In the genomic region with DNA sequence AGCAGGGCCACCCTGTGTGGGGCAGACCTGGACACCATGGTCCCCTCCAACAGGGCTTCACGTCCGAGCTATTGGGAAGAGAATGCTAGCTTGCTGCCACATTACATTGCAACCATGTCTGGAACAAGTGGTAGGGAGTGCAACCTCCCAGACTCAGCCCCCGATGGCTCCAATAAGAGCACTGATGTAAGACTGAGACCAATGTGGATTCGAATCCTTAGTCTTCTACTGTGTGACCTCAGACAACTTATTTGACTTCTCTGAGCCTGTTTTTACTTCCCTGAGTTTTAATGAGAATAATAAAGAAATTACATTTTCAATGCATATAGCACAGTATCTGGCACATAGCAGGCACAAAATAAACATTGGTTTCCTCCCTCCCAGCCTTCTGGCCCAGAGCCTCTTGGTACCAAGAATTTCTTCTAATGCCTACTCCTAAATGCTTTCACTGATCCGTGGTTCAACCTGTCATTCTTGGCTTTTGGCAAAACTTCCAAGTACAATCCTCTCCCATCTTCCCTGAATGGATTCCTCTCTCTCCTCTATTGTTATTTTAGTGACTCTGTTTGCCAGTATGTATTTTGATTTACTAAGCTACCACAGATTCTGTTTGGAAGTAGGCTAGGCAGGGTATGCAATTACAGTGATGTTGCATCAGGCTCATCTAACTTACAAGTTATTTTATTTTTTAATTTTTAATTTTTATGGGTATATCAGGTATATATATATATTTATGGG, we compare ENCODE assay signal across 13 cellular contexts. TPM values are rescaled to one million over a fixed set of nuclear protein-coding genes. Genes with fewer than 3 reads are reported as not detected.
DNase-seq lines count a peak whose midpoint lies in the region; ATAC-seq, FAIRE-seq and TF ChIP-seq lines count a peak whose summit lies in the region.
"Had no signal": no experiment of that assay in that cellular context is flagged by ENCODE, and none has a peak within 500 bp of the region (broad histone marks: within the 10 kb centered on the region; RNA-seq: fewer than 3 reads in every experiment).

No MANE protein-coding gene starts in this region.

- H4K20me1 ChIP-seq in smooth muscle cell (ENCODE audit: low read depth), result no peaks in the 10 kb centered on the region

- 48% methylated on average over 5 of the region's 5 CpGs for WGBS in right cardiac atrium
- 27% methylated on average over 5 of the region's 5 CpGs for WGBS in smooth muscle cell (ENCODE audit: low lambda C conversion rate)

- H3K4me2 ChIP-seq in smooth muscle cell, result no peak overlapping the region

- TF ChIP-seq CTCF in ascending aorta (IDR thresholded peaks at IDR 0.05) (no peak), smooth muscle cell (IDR thresholded peaks at IDR 0.05; ENCODE audit: borderline replicate concordance, insufficient read depth, poor library complexity, severe bottlenecking) (no peak)

- H3K36me3 ChIP-seq in ascending aorta, result no peaks in the 10 kb centered on the region
- H3K36me3 ChIP-seq in smooth muscle cell (ENCODE audit: low read depth), result no peaks in the 10 kb centered on the region

- intact Hi-C loops in ascending aorta (cut with DNase I), result no loop called here
- intact Hi-C loops in right cardiac atrium (cut with DNase I), result no loop called here

- no peaks in the 10 kb centered on the region for H3K79me2 ChIP-seq in smooth muscle cell (ENCODE audit: low read depth)

- peaks cover 32% of the 10 kb centered on the region for H3F3A ChIP-seq in smooth muscle cell (ENCODE audit: low read depth)

- peak overlapping the region; percentile 33 for H3K9ac ChIP-seq in smooth muscle cell (ENCODE audit: low read depth)

- no peaks in the 10 kb centered on the region for H3K27me3 ChIP-seq in ascending aorta
- no peaks in the 10 kb centered on the region for H3K27me3 ChIP-seq in right cardiac atrium (ENCODE audit: control insufficient read depth, insufficient read depth)
- no peaks in the 10 kb centered on the region for H3K27me3 ChIP-seq in smooth muscle cell (ENCODE audit: low read depth)

- H3K4me3 ChIP-seq in ascending aorta, result no peak overlapping the region
- no peak overlapping the region for H3K4me3 ChIP-seq in right cardiac atrium (ENCODE audit: low read length)
- no peak overlapping the region for H3K4me3 ChIP-seq in smooth muscle cell

- H3K4me1 ChIP-seq in ascending aorta (no peaks in the 10 kb centered on the region), right cardiac atrium (ENCODE audit: control insufficient read depth, insufficient read depth, low read length) (peaks cover 13% of the 10 kb centered on the region), smooth muscle cell (ENCODE audit: low read depth) (no peaks in the 10 kb centered on the region)

- H2AFZ ChIP-seq in smooth muscle cell (ENCODE audit: low read depth), result no peak overlapping the region

- no peak for FAIRE-seq in urothelium cell line (lab: Jason Lieb, UNC)
- FAIRE-seq: D721Med, GM18507 had no signal

- H3K9me3 ChIP-seq in ascending aorta (no peaks in the 10 kb centered on the region), right cardiac atrium (ENCODE audit: control insufficient read depth, low read length) (no peaks in the 10 kb centered on the region), smooth muscle cell (replicated peaks; ENCODE audit: low read depth) (no peaks in the 10 kb centered on the region)

- H3K27ac ChIP-seq in ascending aorta (peak overlapping the region; percentile 49 to 61), right cardiac atrium (ENCODE audit: low read length) (peak overlapping the region; percentile 75), smooth muscle cell (ENCODE audit: low read depth) (peak overlapping the region; percentile 71)

- ATAC-seq in right cardiac atrium (no peak), GM19455 (IDR thresholded peaks at IDR 0.05; ENCODE audit: unreplicated experiment) (no peak), HG03457 (IDR thresholded peaks at IDR 0.05; ENCODE audit: unreplicated experiment) (no peak)
- ATAC-seq: activated CD4-positive, CD25-positive, alpha-beta regulatory T cell treated with anti-CD3 and anti-CD28 coated beads, Interleukin-2, amount 50 U/mL, for 24 hours had no signal

- DNase-seq in ELR (ENCODE audit: low read depth), result peak; percentile 27
- DNase-seq in ascending aorta (ENCODE audit: low spot score in 2 of 2), result no peak
- DNase-seq in right cardiac atrium, result no peak
- DNase-seq in smooth muscle cell (lab: John Stamatoyannopoulos, UW; ENCODE audit: unreplicated experiment), result no peak
- no peak for DNase-seq in nucleus accumbens (lab: John Stamatoyannopoulos, UW)
- no peak for DNase-seq in urothelium cell line (ENCODE audit: low spot score)
- DNase-seq: activated gamma-delta T cell treated with Interleukin-2 at 50 U/mL for 16 hours, immature natural killer cell had no signal

RNA-seq across cellular contexts. Expression of gene COL15A1, which starts 34.6 kb away (rescaled TPM):
- 58.6 TPM for total RNA-seq in ascending aorta
- total RNA-seq in right cardiac atrium, result 10 to 100 TPM; 34.7 to 87.1 (median 63.5) TPM
- polyA plus RNA-seq in right cardiac atrium, result 22.5 TPM
- total RNA-seq in smooth muscle cell, result 222 and 313 TPM in 2 replicates
- 167 and 293 TPM in 2 replicates for polyA plus RNA-seq in smooth muscle cell
